37 cellular contexts compared by ENCODE assay signal in the genomic region with DNA sequence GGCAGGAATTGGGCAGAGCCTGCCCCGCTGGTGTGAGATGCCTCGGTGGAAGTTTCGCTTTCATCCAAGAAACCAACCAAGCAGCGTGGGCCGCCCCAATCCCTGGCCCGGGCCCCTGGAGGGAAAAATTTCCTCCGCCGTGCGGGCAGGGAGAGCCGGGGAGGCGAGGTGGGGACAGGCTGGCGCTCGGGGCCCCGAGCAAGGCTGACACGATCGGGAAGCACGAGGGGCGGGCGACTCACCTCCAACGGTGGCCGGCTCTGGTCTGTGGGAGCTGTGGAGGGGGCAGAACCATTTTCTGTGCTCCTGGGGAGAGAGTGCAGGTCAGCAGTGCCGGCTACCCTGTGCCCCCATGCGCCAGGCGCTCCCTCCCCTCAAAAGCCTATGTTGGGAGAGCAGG. TPM values are rescaled to one million over a fixed set of nuclear protein-coding genes. Genes with fewer than 3 reads are reported as not detected.
"Had no signal": no experiment of that assay in that cellular context is flagged by ENCODE, and none has a peak within 500 bp of the region (broad histone marks: within the 10 kb centered on the region; RNA-seq: fewer than 3 reads in every experiment).

No MANE protein-coding gene starts in this region.

- DNase-seq: activated CD4-positive, alpha-beta memory T cell treated with anti-CD3 and anti-CD28 coated beads, Interleukin-2, amount 10 ng/mL, durations not matched to agents 7 days and 5 days; activated CD4-positive, alpha-beta T cell treated with anti-CD3 and anti-CD28 coated beads for 1 hour; activated CD4-positive, alpha-beta T cell treated with anti-CD3 and anti-CD28 coated beads for 4 hours; activated CD4-positive, alpha-beta T cell treated with anti-CD3 and anti-CD28 coated beads, Interleukin-2, amount 10 ng/mL, durations not matched to agents 7 days and 5 days; activated CD4-positive, alpha-beta T cell treated with anti-CD3 and anti-CD28 coated beads, Interleukin-2, amount 50 U/mL, for 4 hours; activated CD8-positive, alpha-beta memory T cell treated with anti-CD3 and anti-CD28 coated beads, Interleukin-2, amount 50 U/mL, for 48 hours; activated gamma-delta T cell; activated naive CD4-positive, alpha-beta T cell; activated naive CD4-positive, alpha-beta T cell treated with anti-CD3 and anti-CD28 coated beads, Interleukin-2, amount 10 ng/mL, durations not matched to agents 7 days and 5 days; activated naive CD8-positive, alpha-beta T cell treated with anti-CD3 and anti-CD28 coated beads, Interleukin-2, amount 10 ng/mL, durations not matched to agents 7 days and 5 days; activated T-cell treated with anti-CD3 and anti-CD28 coated beads for 4 hours; activated T-cell treated with anti-CD3 and anti-CD28 coated beads, Interleukin-2, amount 50 U/mL, for 24 hours; activated T-cell treated with anti-CD3 and anti-CD28 coated beads, Interleukin-2, amount 50 U/mL, for 72 hours; central memory CD4-positive, alpha-beta T cell; cerebellar nuclear complex; colonic mucosa; effector CD8-positive, alpha-beta T cell; esophagus squamous epithelium; foreskin melanocyte; T-helper 1 cell; T-helper 17 cell had no signal

- H3K27ac ChIP-seq: ascending aorta, breast epithelium, cardiac muscle cell, colonic mucosa, epithelial cell of prostate, esophagus squamous epithelium, gastroesophageal sphincter, VCaP had no signal

- H3K36me3 ChIP-seq: breast epithelium had no signal

- ATAC-seq: activated naive CD4-positive, alpha-beta T cell treated with anti-CD3 and anti-CD28 coated beads, Interleukin-2, amount 50 U/mL, for 72 hours; activated T-cell treated with anti-CD3 and anti-CD28 coated beads, Interleukin-2, amount 50 U/mL, for 72 hours; gastroesophageal sphincter; T-helper 17 cell; WTC11 had no signal

- H3K9me3 ChIP-seq: ascending aorta, breast epithelium, colonic mucosa, esophagus squamous epithelium, gastroesophageal sphincter had no signal

- FAIRE-seq: endometrium, endothelial cell of umbilical vein, TTC549 had no signal

- H3K4me3 ChIP-seq: ascending aorta, breast epithelium, cardiac muscle cell, colonic mucosa, esophagus squamous epithelium, gastroesophageal sphincter had no signal

- H3K4me1 ChIP-seq: ascending aorta, breast epithelium, colonic mucosa had no signal

- H3K27me3 ChIP-seq: ascending aorta, breast epithelium, cardiac muscle cell, colonic mucosa, esophagus squamous epithelium, gastroesophageal sphincter had no signal

RNA-seq across cellular contexts. Expression of a gene that starts 12.3 kb away (rescaled TPM):
- total RNA-seq: activated CD4-positive, alpha-beta memory T cell treated with anti-CD3 and anti-CD28 coated beads, Interleukin-2, amount 10 ng/mL, durations not matched to agents 7 days and 5 days; activated naive CD4-positive, alpha-beta T cell treated with anti-CD3 and anti-CD28 coated beads, Interleukin-2, amount 50 U/mL, for 72 hours; activated T-cell treated with anti-CD3 and anti-CD28 coated beads, Interleukin-2, amount 50 U/mL, for 72 hours; ascending aorta; cardiac muscle cell; colonic mucosa; dermis microvascular lymphatic vessel endothelial cell; endothelial cell of umbilical vein; fibroblast of villous mesenchyme had no signal
- polyA plus RNA-seq: fibroblast of lung had no signal

RNA-seq across cellular contexts. Expression of a gene that starts 43.3 kb away (rescaled TPM):
- total RNA-seq: activated CD4-positive, alpha-beta memory T cell treated with anti-CD3 and anti-CD28 coated beads, Interleukin-2, amount 10 ng/mL, durations not matched to agents 7 days and 5 days; activated CD4-positive, alpha-beta T cell treated with anti-CD3 and anti-CD28 coated beads, Interleukin-2, amount 10 ng/mL, durations not matched to agents 7 days and 5 days; activated naive CD4-positive, alpha-beta T cell treated with anti-CD3 and anti-CD28 coated beads, Interleukin-2, amount 50 U/mL, for 72 hours; activated naive CD8-positive, alpha-beta T cell treated with anti-CD3 and anti-CD28 coated beads, Interleukin-2, amount 10 ng/mL, durations not matched to agents 7 days and 5 days; ascending aorta; breast epithelium; cardiac muscle cell; colonic mucosa; dermis microvascular lymphatic vessel endothelial cell; endothelial cell of umbilical vein; esophagus squamous epithelium; fibroblast of lung; fibroblast of villous mesenchyme; gastroesophageal sphincter; glomerular endothelial cell; T-helper 17 cell; WTC11 had no signal
- polyA plus RNA-seq: cardiac muscle cell, endothelial cell of umbilical vein, esophagus, fibroblast of lung had no signal
